14 cellular contexts compared by ENCODE assay signal in the genomic region with DNA sequence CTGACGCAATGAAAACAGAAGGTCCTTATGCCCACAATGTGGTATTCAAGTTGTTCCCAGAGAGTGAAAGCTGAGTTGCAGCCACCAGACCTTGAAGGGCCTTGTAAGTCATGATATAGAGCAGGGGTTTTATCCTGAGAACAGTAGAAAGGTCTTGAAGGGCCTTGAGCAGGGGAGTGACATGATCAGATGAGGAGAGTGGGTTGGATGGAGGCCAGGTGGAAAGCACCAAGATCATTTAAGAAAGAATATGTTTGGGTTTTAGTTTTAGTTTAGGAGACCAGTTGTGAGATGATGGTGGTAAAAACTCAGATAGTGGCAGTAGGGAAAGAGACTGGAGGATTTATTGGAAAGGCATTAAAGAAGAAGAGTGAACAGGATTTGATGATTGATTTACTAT.
"Had no signal": no experiment of that assay in that cellular context is flagged by ENCODE, and none has a peak within 500 bp of the region (broad histone marks: within the 10 kb centered on the region; RNA-seq: fewer than 3 reads in every experiment).

No MANE protein-coding gene starts in this region.

- H3K27ac ChIP-seq: cardiac muscle cell, coronary artery, heart right ventricle, pancreas, tibial nerve had no signal

- H3K27ac Mint-ChIP-seq: activated CD4-positive, alpha-beta memory T cell treated with anti-CD3 and anti-CD28 coated beads for 36 hours; activated naive CD8-positive, alpha-beta T cell treated with anti-CD3 and anti-CD28 coated beads, Interleukin-2, amount 50 U/mL, for 24 hours; activated T-helper 1 cell treated with anti-CD3 and anti-CD28 coated beads, Interleukin-12 subunit alpha, Interleukin-12 subunit beta, Interleukin-2, Interleukin-4 antibody, amounts not matched to agents 30 ng/mL and 10 ng/mL and 1 ng/mL, durations not matched to agents 14 hours and 24 hours and 36 hours had no signal

- H3K9me3 ChIP-seq: heart right ventricle, pancreas, tibial nerve had no signal

- ATAC-seq: activated naive CD8-positive, alpha-beta T cell treated with anti-CD3 and anti-CD28 coated beads, Interleukin-2, amount 50 U/mL, for 24 hours; heart right ventricle; left ventricle myocardium superior; pancreas had no signal

- H3K36me3 ChIP-seq: cardiac muscle cell, heart right ventricle, pancreas, tibial nerve had no signal

- H3K9me3 Mint-ChIP-seq: activated CD4-positive, alpha-beta memory T cell treated with anti-CD3 and anti-CD28 coated beads for 36 hours; activated naive CD8-positive, alpha-beta T cell treated with anti-CD3 and anti-CD28 coated beads, Interleukin-2, amount 50 U/mL, for 24 hours; activated T-helper 1 cell treated with anti-CD3 and anti-CD28 coated beads, Interleukin-12 subunit alpha, Interleukin-12 subunit beta, Interleukin-2, Interleukin-4 antibody, amounts not matched to agents 30 ng/mL and 10 ng/mL and 1 ng/mL, durations not matched to agents 14 hours and 24 hours and 36 hours had no signal

- H3K27me3 ChIP-seq: pancreas, tibial nerve had no signal

- H3K36me3 Mint-ChIP-seq: activated CD4-positive, alpha-beta memory T cell treated with anti-CD3 and anti-CD28 coated beads for 36 hours had no signal

- DNase-seq: activated CD4-positive, alpha-beta memory T cell treated with anti-CD3 and anti-CD28 coated beads for 36 hours; activated naive CD4-positive, alpha-beta T cell treated with Interleukin-2 at 50 U/mL for 16 hours; activated naive CD8-positive, alpha-beta T cell treated with anti-CD3 and anti-CD28 coated beads, Interleukin-2, amount 50 U/mL, for 24 hours; effector CD8-positive, alpha-beta T cell; heart right ventricle; islet precursor cell; left ventricle myocardium superior; pancreas; stimulated activated CD4-positive, alpha-beta T cell treated with anti-CD3 and anti-CD28 coated beads, Interleukin-4, amount 100 ng/mL, for 4 hours; T-helper 2 cell had no signal

- H3K4me3 Mint-ChIP-seq: activated CD4-positive, alpha-beta memory T cell treated with anti-CD3 and anti-CD28 coated beads for 36 hours; activated naive CD8-positive, alpha-beta T cell treated with anti-CD3 and anti-CD28 coated beads, Interleukin-2, amount 50 U/mL, for 24 hours; activated T-helper 1 cell treated with anti-CD3 and anti-CD28 coated beads, Interleukin-12 subunit alpha, Interleukin-12 subunit beta, Interleukin-2, Interleukin-4 antibody, amounts not matched to agents 30 ng/mL and 10 ng/mL and 1 ng/mL, durations not matched to agents 14 hours and 24 hours and 36 hours had no signal

- H3K4me3 ChIP-seq: cardiac muscle cell, coronary artery, heart right ventricle, pancreas, tibial nerve had no signal
